Comparison of ENCODE assay signal across 24 cellular contexts in the genomic region with DNA sequence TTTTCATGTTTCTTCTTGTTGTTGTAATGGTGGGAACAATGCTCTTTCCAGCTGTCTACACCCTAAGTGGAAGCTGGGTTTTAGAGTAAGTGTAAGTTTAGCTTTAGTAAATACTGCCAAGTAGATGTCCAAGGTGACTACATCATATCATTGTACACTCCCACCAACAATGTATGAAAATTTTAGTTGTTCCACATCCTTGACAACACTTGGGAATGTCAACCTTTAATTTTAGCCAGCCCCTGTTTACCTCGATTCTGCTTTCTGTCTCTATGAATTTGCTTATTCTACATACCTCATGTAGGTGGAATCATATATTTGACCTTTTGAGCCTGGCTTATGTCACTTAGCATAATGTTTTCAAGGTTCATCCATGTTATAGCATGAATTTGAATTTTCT.
A peak's percentile ranks its signal among the peaks of the same experiment; 100 is the strongest.
DNase-seq lines count a peak whose midpoint lies in the region; ATAC-seq, FAIRE-seq and TF ChIP-seq lines count a peak whose summit lies in the region.
"Had no signal": no experiment of that assay in that cellular context is flagged by ENCODE, and none has a peak within 500 bp of the region (broad histone marks: within the 10 kb centered on the region; RNA-seq: fewer than 3 reads in every experiment).

No MANE protein-coding gene starts in this region.

- CTCF ChIA-PET in HepG2 (lab: Yijun Ruan, JAX; ENCODE audit: low intra/inter-chr PET ratio, low total read pairs), result no interaction called here

- 0% methylated on average over 1 of the region's 1 CpG for WGBS in HepG2 (ENCODE audit: low lambda C conversion rate)
- WGBS in right lobe of liver (ENCODE audit: insufficient coverage, low coverage, low lambda C conversion rate, missing lambda C conversion rate), result 33% methylated on average over 1 of the region's 1 CpG

- H3K9me3 ChIP-seq in HepG2 (ENCODE audit: low read length), result no peaks in the 10 kb centered on the region
- H3K9me3 ChIP-seq in right lobe of liver, result no peaks in the 10 kb centered on the region
- H3K9me3 ChIP-seq in adipocyte (ENCODE audit: control insufficient read depth, low read length), result peaks cover 29% of the 10 kb centered on the region
- H3K9me3 ChIP-seq: BE2C had no signal

- H3K79me2 ChIP-seq in HepG2 (ENCODE audit: insufficient read depth, low read length), result no peaks in the 10 kb centered on the region

- in situ Hi-C loops in HepG2 (cut with HindIII; ENCODE audit: extremely low pct_ligation_motif_present, low pct_unique_long_range_greater_than_20kb), result no loop called here

- TF ChIP-seq CTCF in HepG2 (CRISPR knock-in tag; IDR thresholded peaks at IDR 0.05) (no peak), right lobe of liver (IDR thresholded peaks at IDR 0.05) (no peak)

- H3K4me2 ChIP-seq in HepG2 (ENCODE audit: low read depth, low read length), result no peak overlapping the region
- H3K4me2 ChIP-seq: BLaER1 had no signal

- TF ChIP-seq POLR2A in HepG2 (IDR thresholded peaks at IDR 0.05; ENCODE audit: insufficient read depth in 1 of 2, low read depth in 2 of 2, low read length in 2 of 2), result no peak
- no peak for TF ChIP-seq POLR2A in right lobe of liver (IDR thresholded peaks at IDR 0.05)

- TF ChIP-seq EP300 in HepG2 (IDR thresholded peaks at IDR 0.05; ENCODE audit: low read depth in 2 of 2, low read length in 2 of 2) (no peak), HepG2 (CRISPR knock-in tag; IDR thresholded peaks at IDR 0.05; ENCODE audit: borderline replicate concordance) (no peak)

- H3K9ac ChIP-seq in HepG2 (ENCODE audit: insufficient read depth, low read depth, low read length) (no peak overlapping the region), adipocyte (ENCODE audit: low read length) (no peak overlapping the region)
- H3K9ac ChIP-seq: BLaER1 had no signal

- no peak overlapping the region for H3K4me3 ChIP-seq in HepG2 (replicated peaks in 1 of 3; ENCODE audit: insufficient read depth in 1 of 3, low read depth in 2 of 3, low read length in 3 of 3)
- H3K4me3 ChIP-seq in right lobe of liver, result no peak overlapping the region
- H3K4me3 ChIP-seq in adipocyte (ENCODE audit: low read length), result peak overlapping the region; percentile 44
- H3K4me3 ChIP-seq: BLaER1, GM12878 had no signal

- H4K20me1 ChIP-seq in HepG2 (ENCODE audit: insufficient read depth, low read length), result no peaks in the 10 kb centered on the region
- H4K20me1 ChIP-seq: BLaER1 had no signal

- H3K27me3 ChIP-seq in HepG2 (ENCODE audit: control insufficient read depth in 1 of 2, insufficient read depth in 2 of 2, low read length in 2 of 2) (no peaks in the 10 kb centered on the region), right lobe of liver (no peaks in the 10 kb centered on the region), adipocyte (replicated peaks; ENCODE audit: control insufficient read depth, insufficient read depth, low read length) (peaks cover 3% of the 10 kb centered on the region)
- H3K27me3 ChIP-seq: BLaER1 had no signal

- TF ChIP-seq RAD21 in HepG2 (CRISPR knock-in tag; IDR thresholded peaks at IDR 0.05), result no peak

- no peak overlapping the region for H2AFZ ChIP-seq in HepG2 (ENCODE audit: low read length)

- no TSS peak for BruUV-seq in HepG2 (replicated peaks; lab: Mats Ljungman, UMichigan)

- DNase-seq in HepG2 (ENCODE audit: low spot score) (no peak), right lobe of liver (no peak), adipocyte (ENCODE audit: low read depth) (no peak)
- DNase-seq: ACHN; BE2C; C1 segment of cervical spinal cord; CD4-positive, alpha-beta memory T cell; CD4-positive, CD25-positive, alpha-beta regulatory T cell; CD8-positive, alpha-beta memory T cell; COR-L47; DMS 273 treated with DMSO at 0.1 percent for 48 hours; DMS153; DMS53; DMS79; DND-41; EL; GDM1 had no signal

- H3K36me3 ChIP-seq in HepG2 (replicated peaks in 1 of 2; ENCODE audit: control insufficient read depth in 1 of 2, insufficient read depth in 2 of 2, low read length in 2 of 2) (no peaks in the 10 kb centered on the region), right lobe of liver (no peaks in the 10 kb centered on the region), adipocyte (ENCODE audit: control insufficient read depth, insufficient read depth, low read length, severe bottlenecking) (no peaks in the 10 kb centered on the region)
- H3K36me3 ChIP-seq: BE2C, BLaER1 had no signal

- H3K27ac ChIP-seq in HepG2 (ENCODE audit: extremely low read length, insufficient read depth, low read length) (no peak overlapping the region), right lobe of liver (no peak overlapping the region)
- H3K27ac ChIP-seq: 22Rv1, BLaER1 had no signal

- no peaks in the 10 kb centered on the region for H3K4me1 ChIP-seq in HepG2 (ENCODE audit: insufficient read depth, low read length)
- H3K4me1 ChIP-seq in right lobe of liver, result no peaks in the 10 kb centered on the region
- no peaks in the 10 kb centered on the region for H3K4me1 ChIP-seq in adipocyte (ENCODE audit: control insufficient read depth, insufficient read depth, low read length)
- H3K4me1 ChIP-seq: BE2C, BLaER1 had no signal

- FAIRE-seq in HepG2 (lab: Jason Lieb, UNC), result no peak
- FAIRE-seq: GM12878, GM12892, GM18507 had no signal

- intact Hi-C loops in HepG2 (cut with micrococcal nuclease; ENCODE audit: unreplicated experiment), result no loop called here
- intact Hi-C loops in right lobe of liver (cut with DNase I), result no loop called here

- POLR2A ChIA-PET in HepG2 (lab: Yijun Ruan, JAX), result no interaction called here

- ATAC-seq in HepG2 (no peak), right lobe of liver (no peak), GM21576 (IDR thresholded peaks at IDR 0.05; ENCODE audit: unreplicated experiment) (no peak), HG03378 (IDR thresholded peaks at IDR 0.05; ENCODE audit: unreplicated experiment) (no peak)
- ATAC-seq: GM12878 had no signal

TF ChIP-seq in HepG2, 621 proteins besides CTCF, POLR2A, EP300 and RAD21:
- TF ChIP-seq ZNF264 (CRISPR knock-in tag; IDR thresholded peaks at IDR 0.05) (no peak), ZNF7 (CRISPR knock-in tag; IDR thresholded peaks at IDR 0.05) (peak; percentile 83)
